Comparison of ENCODE assay signal across 8 cellular contexts in genomic region chr1:146386851-146387749, GRCh38.
DNase-seq lines count a peak whose midpoint lies in the region; ATAC-seq lines count a peak whose summit lies in the region.
"Not testable (repeated sequence)": the region's sequence is repeated elsewhere in the genome, so short reads cannot be mapped to it uniquely, and the experiment has no call there.

No MANE protein-coding gene starts in this region.

- H3K27ac Mint-ChIP-seq in dendritic cell treated with granulocyte-macrophage colony-stimulating factor and Interleukin-4, amounts not matched to agents 40 ng/mL and 50 ng/mL, for 4 days: peak overlapping the region; percentile 100

- H3K4me1 Mint-ChIP-seq in dendritic cell treated with granulocyte-macrophage colony-stimulating factor and Interleukin-4, amounts not matched to agents 40 ng/mL and 50 ng/mL, for 4 days (ENCODE audit: low read depth): peaks cover 17% of the 10 kb centered on the region

- H3K9me3 Mint-ChIP-seq in dendritic cell treated with granulocyte-macrophage colony-stimulating factor and Interleukin-4, amounts not matched to agents 40 ng/mL and 50 ng/mL, for 4 days: not testable (repeated sequence)

- peak; percentile 78 for ATAC-seq in GM19452 (IDR thresholded peaks at IDR 0.05; ENCODE audit: unreplicated experiment)
- ATAC-seq in HG03521 (IDR thresholded peaks at IDR 0.05; ENCODE audit: unreplicated experiment): peak; percentile 99

- peak overlapping the region; percentile 91 for H3K4me3 Mint-ChIP-seq in dendritic cell treated with granulocyte-macrophage colony-stimulating factor and Interleukin-4, amounts not matched to agents 40 ng/mL and 50 ng/mL, for 4 days

- DNase-seq in CMK (ENCODE audit: low read depth) (peak; percentile 47), NCI-H524 treated with DMSO at 0.1 percent for 48 hours (lab: John Stamatoyannopoulos, UW) (peak; percentile 20), left kidney (ENCODE audit: low read depth, low spot score) (peak; percentile 97)
- DNase-seq in activated CD4-positive, alpha-beta T cell treated with anti-CD3 and anti-CD28 coated beads for 4 hours: peak; percentile 13 to 49
- peak; percentile 59 to 64 for DNase-seq in stimulated activated CD4-positive, alpha-beta T cell treated with anti-CD3 and anti-CD28 coated beads, Interleukin-15, amount 100 ng/mL, for 48 hours (ENCODE audit: low read depth in 2 of 2)

- intact Hi-C loops in dendritic cell treated with granulocyte-macrophage colony-stimulating factor and Interleukin-4, amounts not matched to agents 40 ng/mL and 50 ng/mL, for 4 days (cut with micrococcal nuclease): not testable (repeated sequence)

- not testable (repeated sequence) for H3K27me3 Mint-ChIP-seq in dendritic cell treated with granulocyte-macrophage colony-stimulating factor and Interleukin-4, amounts not matched to agents 40 ng/mL and 50 ng/mL, for 4 days

- not testable (repeated sequence) for H3K36me3 Mint-ChIP-seq in dendritic cell treated with granulocyte-macrophage colony-stimulating factor and Interleukin-4, amounts not matched to agents 40 ng/mL and 50 ng/mL, for 4 days (ENCODE audit: low read depth)

Comparison
In these comparisons a context has a peak if more than half of its experiments do, and no peak if none do; other contexts are left out.
1. Peak in every context shown above with its lines: DNase-seq and ATAC-seq.
2. DNase-seq: peak in every context shown above with its lines; median percentile 97 in left kidney; 62 in stimulated activated CD4-positive, alpha-beta T cell treated with anti-CD3 and anti-CD28 coated beads, Interleukin-15, amount 100 ng/mL, for 48 hours; 47 in CMK; 31 in activated CD4-positive, alpha-beta T cell treated with anti-CD3 and anti-CD28 coated beads for 4 hours; 20 in NCI-H524 treated with DMSO at 0.1 percent for 48 hours.